Comparison of ENCODE assay signal across 13 cellular contexts in genomic region chr2:176160251-176161040, GRCh38. TPM values are rescaled to one million over a fixed set of nuclear protein-coding genes. Genes with fewer than 3 reads are reported as not detected.
A peak's percentile ranks its signal among the peaks of the same experiment; 100 is the strongest.
DNase-seq lines count a peak whose midpoint lies in the region; ATAC-seq and TF ChIP-seq lines count a peak whose summit lies in the region.
"Had no signal": no experiment of that assay in that cellular context is flagged by ENCODE, and none has a peak within 500 bp of the region (broad histone marks: within the 10 kb centered on the region; RNA-seq: fewer than 3 reads in every experiment).

No MANE protein-coding gene starts in this region.

- H3K4me1 ChIP-seq in left ventricle myocardium inferior = peaks cover 49% of the 10 kb centered on the region
- peaks cover 0 to 55% of the 10 kb centered on the region in 2 donors for H3K4me1 ChIP-seq in right atrium auricular region
- peaks cover 15% of the 10 kb centered on the region for H3K4me1 ChIP-seq in osteoblast (ENCODE audit: insufficient read depth, low read length)
- no peaks in the 10 kb centered on the region for H3K4me1 ChIP-seq in uterus
- peaks cover 26% of the 10 kb centered on the region for H3K4me1 ChIP-seq in lower lobe of right lung

- H3K27ac ChIP-seq in left ventricle myocardium inferior (replicated peaks) = no peak overlapping the region
- no peak overlapping the region for H3K27ac ChIP-seq in right atrium auricular region
- H3K27ac ChIP-seq in osteoblast (ENCODE audit: low read depth, low read length) = no peak overlapping the region
- H3K27ac ChIP-seq in uterus = peak overlapping the region; percentile 82 to 83
- H3K27ac ChIP-seq in lower lobe of right lung = no peak overlapping the region

- no peak for ATAC-seq in SK-N-SH treated with all-trans-retinoic acid at 6 μM for 48 hours
- no peak for ATAC-seq in lower lobe of right lung
- ATAC-seq in GM21528 (IDR thresholded peaks at IDR 0.05; ENCODE audit: low FRiP score, unreplicated experiment) = no peak

- DNase-seq in left ventricle myocardium inferior = no peak
- no peak for DNase-seq in right atrium auricular region (ENCODE audit: low spot score)
- peak; percentile 30 for DNase-seq in fibroblast of mammary gland (ENCODE audit: low read depth)
- DNase-seq in osteoblast (ENCODE audit: insufficient read length, low spot score, missing footprints) = peak; percentile 88
- no peak for DNase-seq in uterus
- DNase-seq in lower lobe of right lung = no peak
- DNase-seq: activated naive CD8-positive, alpha-beta T cell treated with anti-CD3 and anti-CD28 coated beads, Interleukin-2, amount 10 ng/mL, durations not matched to agents 7 days and 5 days; NCI-H1092; NCI-H345 had no signal

- H3K4me3 ChIP-seq in left ventricle myocardium inferior (peak overlapping the region; percentile 35), right atrium auricular region (peak overlapping the region in 1 of 2 donors; percentile 28), fibroblast of mammary gland (ENCODE audit: control insufficient read depth, low read depth, low read length) (peak overlapping the region; percentile 20), osteoblast (ENCODE audit: insufficient read depth, low read length) (peak overlapping the region; percentile 63), uterus (peak overlapping the region; percentile 9 to 20), lower lobe of right lung (no peak overlapping the region)

- peak overlapping the region; percentile 86 for H3K4me2 ChIP-seq in osteoblast (ENCODE audit: insufficient read depth, low read length)

- TF ChIP-seq CTCF in left ventricle myocardium inferior (IDR thresholded peaks at IDR 0.05; ENCODE audit: borderline replicate concordance) (no peak), right atrium auricular region (IDR thresholded peaks at IDR 0.05) (no peak), fibroblast of mammary gland (conservative IDR thresholded peaks at IDR 0.05; ENCODE audit: control insufficient read depth, insufficient read depth, low read depth, low read length) (peak; percentile 34), osteoblast (IDR thresholded peaks at IDR 0.05; ENCODE audit: extremely low read depth, low read depth, low read length) (no peak), uterus (IDR thresholded peaks at IDR 0.05) (no peak), lower lobe of right lung (IDR thresholded peaks at IDR 0.05) (no peak)

- peak overlapping the region; percentile 56 for H2AFZ ChIP-seq in osteoblast (ENCODE audit: low read length)

- TF ChIP-seq POLR2A in uterus (IDR thresholded peaks at IDR 0.05) = no peak

- intact Hi-C loops in left ventricle myocardium inferior (cut with micrococcal nuclease) = no loop called here
- intact Hi-C loops in uterus (cut with DNase I; ENCODE audit: low total_unique reads) = no loop called here
- intact Hi-C loops in lower lobe of right lung (cut with DNase I) = no loop called here

- H3K79me2 ChIP-seq in osteoblast (ENCODE audit: insufficient read depth, low read length) = no peaks in the 10 kb centered on the region

- H4K20me1 ChIP-seq in osteoblast (ENCODE audit: insufficient read depth, low read length) = no peaks in the 10 kb centered on the region

- no peaks in the 10 kb centered on the region for H3K9me3 ChIP-seq in left ventricle myocardium inferior (replicated peaks)
- no peaks in the 10 kb centered on the region for H3K9me3 ChIP-seq in right atrium auricular region
- no peaks in the 10 kb centered on the region for H3K9me3 ChIP-seq in osteoblast (ENCODE audit: low read depth, low read length)
- H3K9me3 ChIP-seq in uterus = no peaks in the 10 kb centered on the region
- H3K9me3 ChIP-seq in lower lobe of right lung = no peaks in the 10 kb centered on the region

- peaks cover 100% of the 10 kb centered on the region for H3K27me3 ChIP-seq in left ventricle myocardium inferior (ENCODE audit: low read depth)
- peaks cover 69 to 90% of the 10 kb centered on the region in 2 donors for H3K27me3 ChIP-seq in right atrium auricular region
- peaks cover 64% of the 10 kb centered on the region for H3K27me3 ChIP-seq in osteoblast (ENCODE audit: insufficient read depth, low read length)
- H3K27me3 ChIP-seq in uterus = no peaks in the 10 kb centered on the region
- H3K27me3 ChIP-seq in lower lobe of right lung (ENCODE audit: low read depth) = peaks cover 100% of the 10 kb centered on the region

- H3K36me3 ChIP-seq in left ventricle myocardium inferior (no peaks in the 10 kb centered on the region), right atrium auricular region (no peaks in the 10 kb centered on the region), osteoblast (ENCODE audit: insufficient read depth, low read length) (no peaks in the 10 kb centered on the region), uterus (no peaks in the 10 kb centered on the region), lower lobe of right lung (no peaks in the 10 kb centered on the region)

TF ChIP-seq in SK-N-SH treated with all-trans-retinoic acid at 6 μM for 48 hours, 23 proteins besides CTCF, POLR2A, EP300 and RAD21 (continues in another document):
- no peak for TF ChIP-seq SNAI2 (CRISPR knock-in tag; IDR thresholded peaks at IDR 0.05)
- TF ChIP-seq ZNF70 (CRISPR knock-in tag; IDR thresholded peaks at IDR 0.05) = no peak
- TF ChIP-seq CSDC2 (CRISPR knock-in tag; IDR thresholded peaks at IDR 0.05) = no peak
- TF ChIP-seq TCF4 (CRISPR knock-in tag; IDR thresholded peaks at IDR 0.05; ENCODE audit: borderline replicate concordance) = no peak
- no peak for TF ChIP-seq BACH2 (CRISPR knock-in tag; IDR thresholded peaks at IDR 0.05; ENCODE audit: borderline replicate concordance)
- no peak for TF ChIP-seq ESRRG (CRISPR knock-in tag; IDR thresholded peaks at IDR 0.05)
- TF ChIP-seq ZNF8 (CRISPR knock-in tag; IDR thresholded peaks at IDR 0.05) = no peak
- no peak for TF ChIP-seq ZFP3 (CRISPR knock-in tag; IDR thresholded peaks at IDR 0.05)
- no peak for TF ChIP-seq GLIS3 (CRISPR knock-in tag; IDR thresholded peaks at IDR 0.05)
- no peak for TF ChIP-seq ZFP30 (CRISPR knock-in tag; IDR thresholded peaks at IDR 0.05)
- no peak for TF ChIP-seq CSRNP3 (CRISPR knock-in tag; IDR thresholded peaks at IDR 0.05)
- TF ChIP-seq PPARA (CRISPR knock-in tag; IDR thresholded peaks at IDR 0.05; ENCODE audit: borderline replicate concordance) = no peak
- TF ChIP-seq ARNTL (CRISPR knock-in tag; IDR thresholded peaks at IDR 0.05; ENCODE audit: borderline replicate concordance, low read depth) = no peak
- no peak for TF ChIP-seq TSHZ2 (CRISPR knock-in tag; IDR thresholded peaks at IDR 0.05)

RNA-seq across cellular contexts. Expression of gene HOXD3, which starts 3.3 kb away (rescaled TPM):
- total RNA-seq in left ventricle myocardium inferior (not detected), right atrium auricular region (not detected), osteoblast (1.1 and 2.1 TPM in 2 replicates), uterus (10 to 100 TPM; 14.7 to 61.2 (median 22.7) TPM), lower lobe of right lung (0.47 TPM)
- total RNA-seq: activated naive CD8-positive, alpha-beta T cell treated with anti-CD3 and anti-CD28 coated beads, Interleukin-2, amount 10 ng/mL, durations not matched to agents 7 days and 5 days; progenitor cell of endocrine pancreas had no signal

RNA-seq across cellular contexts. Expression of gene HOXD4, which starts 9.1 kb away (rescaled TPM):
- not detected for total RNA-seq in left ventricle myocardium inferior
- total RNA-seq in right atrium auricular region = under 1 TPM in 1 of 2 donors, not detected in 1; 0.52 TPM
- 0.36 and 1.2 TPM in 2 replicates for total RNA-seq in osteoblast
- total RNA-seq in uterus = 10 to 100 TPM in 2 of 4 donors, 1 to 10 TPM in 2; 6.8 to 41.6 (median 13.0) TPM
- total RNA-seq in lower lobe of right lung = 0.97 TPM
- total RNA-seq: activated naive CD8-positive, alpha-beta T cell treated with anti-CD3 and anti-CD28 coated beads, Interleukin-2, amount 10 ng/mL, durations not matched to agents 7 days and 5 days; H4; progenitor cell of endocrine pancreas had no signal

RNA-seq across cellular contexts. Expression of gene HOXD1, which starts 28.0 kb away (rescaled TPM):
- total RNA-seq in left ventricle myocardium inferior (not detected), right atrium auricular region (not detected), osteoblast (not detected in 2 replicates), uterus (1 to 10 TPM in 1 of 4 donors, under 1 TPM in 2, not detected in 1; 0.21 to 2.9 (median 0.52) TPM), lower lobe of right lung (3.4 TPM)
- total RNA-seq: activated naive CD8-positive, alpha-beta T cell treated with anti-CD3 and anti-CD28 coated beads, Interleukin-2, amount 10 ng/mL, durations not matched to agents 7 days and 5 days; H4; progenitor cell of endocrine pancreas had no signal

RNA-seq across cellular contexts. Expression of gene HOXD8, which starts 30.9 kb away (rescaled TPM):
- total RNA-seq in left ventricle myocardium inferior = 0.14 TPM
- total RNA-seq in right atrium auricular region = 1 to 10 TPM in 1 of 2 donors, under 1 TPM in 1; 0.55 to 1.1 TPM
- 3.3 and 5.6 TPM in 2 replicates for total RNA-seq in osteoblast
- total RNA-seq in uterus = 10 to 100 TPM; 25.8 to 75.6 (median 48.0) TPM
- total RNA-seq in lower lobe of right lung = 2.3 TPM
- total RNA-seq: activated naive CD8-positive, alpha-beta T cell treated with anti-CD3 and anti-CD28 coated beads, Interleukin-2, amount 10 ng/mL, durations not matched to agents 7 days and 5 days; H4; progenitor cell of endocrine pancreas had no signal

RNA-seq across cellular contexts. Expression of gene HOXD9, which starts 37.9 kb away (rescaled TPM):
- total RNA-seq in left ventricle myocardium inferior (0.16 TPM), right atrium auricular region (under 1 TPM in 1 of 2 donors, not detected in 1; 0.44 TPM), osteoblast (0.36 and 0.59 TPM in 2 replicates), uterus (10 to 100 TPM in 3 of 4 donors, 1 to 10 TPM in 1; 3.8 to 78.1 (median 46.4) TPM), lower lobe of right lung (0.86 TPM)
- total RNA-seq: activated naive CD8-positive, alpha-beta T cell treated with anti-CD3 and anti-CD28 coated beads, Interleukin-2, amount 10 ng/mL, durations not matched to agents 7 days and 5 days; progenitor cell of endocrine pancreas had no signal

Comparison
In these comparisons a context has a peak if more than half of its experiments do, and no peak if none do; other contexts are left out.
1. DNase-seq: peak in fibroblast of mammary gland (single experiment) and osteoblast (single experiment); none in left ventricle myocardium inferior (single experiment), right atrium auricular region (single experiment), uterus (0 of 2) and lower lobe of right lung (single experiment).
2. H3K27ac ChIP-seq: peak in uterus (2 of 2); none in left ventricle myocardium inferior (single experiment), right atrium auricular region (0 of 2), osteoblast (single experiment) and lower lobe of right lung (single experiment).